ENCODE assay signal across 8 cellular contexts in the genomic region with DNA sequence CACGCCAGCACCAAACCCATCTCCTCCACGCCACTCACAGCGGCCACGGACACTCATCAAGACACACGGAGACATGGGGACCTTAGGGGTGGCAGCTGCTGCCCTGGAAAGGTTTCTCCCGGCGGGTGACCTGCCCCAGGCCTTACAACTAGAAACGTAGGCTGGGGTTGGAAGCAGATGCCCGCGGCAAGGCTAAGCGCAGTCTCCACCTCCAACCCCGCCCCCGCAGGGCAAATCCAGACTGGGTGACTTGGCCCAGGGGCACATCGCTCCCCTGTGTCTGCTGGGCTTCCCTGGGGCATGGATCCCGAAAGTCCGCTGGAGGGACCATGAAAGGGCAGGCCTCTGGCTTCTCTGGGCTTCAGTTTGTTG. TPM values are rescaled to one million over a fixed set of nuclear protein-coding genes. Genes with fewer than 3 reads are reported as not detected.
DNase-seq lines count a peak whose midpoint lies in the region; ATAC-seq and TF ChIP-seq lines count a peak whose summit lies in the region.

No MANE protein-coding gene starts in this region.

- H3K27me3 Mint-ChIP-seq in immature natural killer cell (ENCODE audit: low read depth in 3 of 3): peaks cover 5 to 14% (median 8%) of the 10 kb centered on the region in 3 donors

- no peaks in the 10 kb centered on the region for H4K20me1 ChIP-seq in Karpas-422 (ENCODE audit: insufficient read depth, low read depth, low read length)

- no peaks in the 10 kb centered on the region for H3K36me3 ChIP-seq in Karpas-422 (ENCODE audit: insufficient read depth, low read length)

- H3K4me3 ChIP-seq in astrocyte of the cerebellum (ENCODE audit: low read depth, low read length) (peak overlapping the region; percentile 32), Karpas-422 (ENCODE audit: low read length) (no peak overlapping the region)

- no peaks in the 10 kb centered on the region for H3K9me3 Mint-ChIP-seq in immature natural killer cell

- peak; percentile 39 for DNase-seq in NCI-H146 (lab: John Stamatoyannopoulos, UW)
- no peak for DNase-seq in NCI-H146 treated with DMSO at 0.1 percent for 48 hours (lab: John Stamatoyannopoulos, UW; ENCODE audit: unreplicated experiment)
- DNase-seq in astrocyte of the cerebellum (ENCODE audit: low read depth): no peak
- DNase-seq in immature natural killer cell: no peak
- peak; percentile 53 for DNase-seq in sciatic nerve (ENCODE audit: low spot score)
- no peak for DNase-seq in Karpas-422
- DNase-seq in NCI-H526 treated with DMSO at 0.1 percent for 48 hours (lab: John Stamatoyannopoulos, UW): no peak
- no peak for DNase-seq in middle frontal gyrus (ENCODE audit: extremely low spot score, low spot score)

- no peaks in the 10 kb centered on the region for H3K4me1 ChIP-seq in Karpas-422 (ENCODE audit: low read length)

- H2AFZ ChIP-seq in Karpas-422 (ENCODE audit: low read length): no peak overlapping the region

- no peaks in the 10 kb centered on the region for H3K27me3 ChIP-seq in Karpas-422 (ENCODE audit: low read length)

- ATAC-seq in sciatic nerve: peak; percentile 4

- H3K9me2 ChIP-seq in Karpas-422 (replicated peaks; ENCODE audit: insufficient read depth, low read length): no peaks in the 10 kb centered on the region

- no peak for TF ChIP-seq CTCF in astrocyte of the cerebellum (IDR thresholded peaks at IDR 0.05; ENCODE audit: low read depth, low read length, missing control alignments)

- no peaks in the 10 kb centered on the region for H3K9me3 ChIP-seq in Karpas-422 (ENCODE audit: low read length)

- no peak overlapping the region for H3K9ac ChIP-seq in Karpas-422 (ENCODE audit: low read length)

- H3K27ac Mint-ChIP-seq in immature natural killer cell: no peak overlapping the region

- H3K36me3 Mint-ChIP-seq in immature natural killer cell: no peaks in the 10 kb centered on the region

- no peaks in the 10 kb centered on the region for H3K79me2 ChIP-seq in Karpas-422 (ENCODE audit: low read length)

- no peak overlapping the region for H3K27ac ChIP-seq in Karpas-422 (ENCODE audit: low read length)

- H3K4me1 Mint-ChIP-seq in immature natural killer cell: no peaks in the 10 kb centered on the region

- no peak overlapping the region for H3K4me2 ChIP-seq in Karpas-422 (ENCODE audit: low read depth, low read length, poor library complexity, severe bottlenecking)

- H3K4me3 Mint-ChIP-seq in immature natural killer cell: peak overlapping the region in 3 of 5 donors; percentile 25 to 46 (median 33)

- in situ Hi-C loops in astrocyte of the cerebellum (cut with HindIII; ENCODE audit: low sequenced_read_pairs): no loop called here

- intact Hi-C loops in sciatic nerve (cut with DNase I): no loop called here

RNA-seq across cellular contexts. Expression of a gene that starts 12.0 kb away (rescaled TPM):
- polyA plus RNA-seq in immature natural killer cell: not detected
- total RNA-seq in sciatic nerve: 73.1 TPM
- not detected in 2 replicates for total RNA-seq in Karpas-422 (2014; rRNA removed; shearing (Covaris generic); ENCODE audit: low replicate concordance)

Comparison
In these comparisons a context has a peak if more than half of its experiments do, and no peak if none do; other contexts are left out.
1. DNase-seq: peak in NCI-H146 (single experiment) and sciatic nerve (single experiment); none in NCI-H146 treated with DMSO at 0.1 percent for 48 hours (single experiment), astrocyte of the cerebellum (single experiment), immature natural killer cell (0 of 3), Karpas-422 (single experiment), NCI-H526 treated with DMSO at 0.1 percent for 48 hours (single experiment) and middle frontal gyrus (single experiment).
2. RNA of a gene that starts 12.0 kb away (total RNA-seq): 73.1 TPM in sciatic nerve (single experiment); not detected in Karpas-422; every median in the first group is over 10 times any median in the second.